Comparison of ENCODE assay signal across 23 cellular contexts in genomic region chr16:74558873-74559272, GRCh38. TPM values are rescaled to one million over a fixed set of nuclear protein-coding genes. Genes with fewer than 3 reads are reported as not detected.
DNase-seq lines count a peak whose midpoint lies in the region; ATAC-seq and TF ChIP-seq lines count a peak whose summit lies in the region.
"Had no signal": no experiment of that assay in that cellular context is flagged by ENCODE, and none has a peak within 500 bp of the region (broad histone marks: within the 10 kb centered on the region; RNA-seq: fewer than 3 reads in every experiment).

No MANE protein-coding gene starts in this region.

- no peaks in the 10 kb centered on the region for H3K27me3 ChIP-seq in CD4-positive, alpha-beta T cell (ENCODE audit: control insufficient read depth, insufficient read depth, low read length)
- H3K27me3 ChIP-seq: cardiac muscle cell, left lung, uterus had no signal

- ATAC-seq in CD4-positive, alpha-beta T cell (ENCODE audit: poor library complexity), result no peak
- ATAC-seq in WTC11 (no peak), GM21423 (IDR thresholded peaks at IDR 0.05; ENCODE audit: unreplicated experiment) (no peak)
- ATAC-seq: GM12878; left lung; stimulated activated naive CD8-positive, alpha-beta T cell treated with anti-CD3 and anti-CD28 coated beads, Interleukin-15, Interleukin-2, amounts not matched to agents 100 U/mL and 50 U/mL, for 24 hours had no signal

- H3K4me3 Mint-ChIP-seq in CD4-positive, alpha-beta T cell, result no peak overlapping the region
- H3K4me3 Mint-ChIP-seq in WTC11, result no peak overlapping the region
- H3K4me3 Mint-ChIP-seq: activated B cell treated with CpG ODN at 0.5 μM for 24 hours; activated naive CD4-positive, alpha-beta T cell treated with anti-CD3 and anti-CD28 coated beads, Interleukin-2, amount 10 ng/mL, durations not matched to agents 7 days and 5 days had no signal

- intact Hi-C loops in CD4-positive, alpha-beta T cell (cut with DNase I, micrococcal nuclease), result no loop called here

- H3K4me1 Mint-ChIP-seq in CD4-positive, alpha-beta T cell (ENCODE audit: low read depth), result peaks cover 78% of the 10 kb centered on the region
- peaks cover 9% of the 10 kb centered on the region for H3K4me1 Mint-ChIP-seq in WTC11

- POLR2A ChIA-PET in CD4-positive, alpha-beta T cell (lab: Charles Lee), result interaction anchor here (0.8 to 1.4 kb wide), 2 partner anchors 10 to 48 kb away, joined by 3 to 5 read pairs; partner anchors contain the start of gene GLG1
- POLR2A ChIA-PET in WTC11 (lab: Charles Lee), result no interaction called here

- H3K9me3 ChIP-seq in CD4-positive, alpha-beta T cell (ENCODE audit: control insufficient read depth, low read length), result no peaks in the 10 kb centered on the region
- H3K9me3 ChIP-seq: left lung, thoracic aorta, uterus had no signal

- H3K9me3 Mint-ChIP-seq in CD4-positive, alpha-beta T cell, result no peaks in the 10 kb centered on the region
- H3K9me3 Mint-ChIP-seq in WTC11, result no peaks in the 10 kb centered on the region
- H3K9me3 Mint-ChIP-seq: activated B cell treated with CpG ODN at 0.5 μM for 24 hours; activated naive CD4-positive, alpha-beta T cell treated with anti-CD3 and anti-CD28 coated beads, Interleukin-2, amount 10 ng/mL, durations not matched to agents 7 days and 5 days had no signal

- H3K27ac ChIP-seq in CD4-positive, alpha-beta T cell (ENCODE audit: low read depth, low read length), result no peak overlapping the region
- H3K27ac ChIP-seq: C4-2B, cardiac muscle cell, GM23248, left lung, thoracic aorta, uterus had no signal

- no peaks in the 10 kb centered on the region for H3K27me3 Mint-ChIP-seq in CD4-positive, alpha-beta T cell
- no peaks in the 10 kb centered on the region for H3K27me3 Mint-ChIP-seq in WTC11 (ENCODE audit: low read depth)
- H3K27me3 Mint-ChIP-seq: activated B cell treated with CpG ODN at 0.5 μM for 24 hours; activated naive CD4-positive, alpha-beta T cell treated with anti-CD3 and anti-CD28 coated beads, Interleukin-2, amount 10 ng/mL, durations not matched to agents 7 days and 5 days had no signal

- CTCF ChIA-PET in CD4-positive, alpha-beta T cell (lab: Charles Lee), result no interaction called here
- CTCF ChIA-PET in WTC11 (lab: Charles Lee), result no interaction called here

- TF ChIP-seq CTCF in CD4-positive, alpha-beta T cell (IDR thresholded peaks at IDR 0.05), result no peak
- no peak for TF ChIP-seq CTCF in WTC11 (IDR thresholded peaks at IDR 0.05)

- peak overlapping the region; percentile 77 for H3K27ac Mint-ChIP-seq in CD4-positive, alpha-beta T cell
- peak overlapping the region; percentile 30 for H3K27ac Mint-ChIP-seq in WTC11
- H3K27ac Mint-ChIP-seq: activated B cell treated with CpG ODN at 0.5 μM for 24 hours; activated naive CD4-positive, alpha-beta T cell treated with anti-CD3 and anti-CD28 coated beads, Interleukin-2, amount 10 ng/mL, durations not matched to agents 7 days and 5 days had no signal

- DNase-seq in A172 (ENCODE audit: low spot score) (peak; percentile 16), WTC11 (ENCODE audit: low spot score) (no peak), glomerular visceral epithelial cell (ENCODE audit: extremely low spot score) (peak; percentile 33), NCI-H2196 treated with DMSO at 0.1 percent for 48 hours (lab: John Stamatoyannopoulos, UW; ENCODE audit: unreplicated experiment) (no peak), NCI-H1436 (lab: John Stamatoyannopoulos, UW) (no peak)
- DNase-seq in CD4-positive, alpha-beta T cell, result no peak
- no peak for DNase-seq in central memory CD4-positive, alpha-beta T cell
- DNase-seq: activated B cell treated with CpG ODN at 0.5 μM for 24 hours; activated CD4-positive, alpha-beta T cell treated with anti-CD3 and anti-CD28 coated beads, Interleukin-2, amount 50 U/mL, for 48 hours; activated naive CD4-positive, alpha-beta T cell treated with anti-CD3 and anti-CD28 coated beads, Interleukin-2, amount 10 ng/mL, durations not matched to agents 7 days and 5 days; anterior cingulate cortex; GM23248; KG1; left lung; NCI-H146; NCI-H510A; stimulated activated naive CD8-positive, alpha-beta T cell treated with anti-CD3 and anti-CD28 coated beads, Interleukin-15, Interleukin-2, amounts not matched to agents 100 U/mL and 50 U/mL, for 24 hours; uterus had no signal

- peaks cover 38% of the 10 kb centered on the region for H3K36me3 Mint-ChIP-seq in CD4-positive, alpha-beta T cell (ENCODE audit: low read depth)
- no peaks in the 10 kb centered on the region; the same call in 1 of the 2 replicates for H3K36me3 Mint-ChIP-seq in WTC11

TF ChIP-seq in WTC11, 78 proteins besides CTCF, POLR2A, EP300 and RAD21:
- TF ChIP-seq TEAD1 (CRISPR knock-in tag; IDR thresholded peaks at IDR 0.05), result no peak
- TF ChIP-seq ZSCAN18 (CRISPR knock-in tag; IDR thresholded peaks at IDR 0.05), result no peak
- no peak for TF ChIP-seq PRRX2 (CRISPR knock-in tag; IDR thresholded peaks at IDR 0.05)
- no peak for TF ChIP-seq TCF7 (CRISPR knock-in tag; IDR thresholded peaks at IDR 0.05; ENCODE audit: low read depth)
- no peak for TF ChIP-seq FOXP1 (CRISPR knock-in tag; IDR thresholded peaks at IDR 0.05; ENCODE audit: borderline replicate concordance)
- TF ChIP-seq RELA (CRISPR knock-in tag; IDR thresholded peaks at IDR 0.05; ENCODE audit: borderline replicate concordance), result no peak

RNA-seq across cellular contexts. Expression of gene GLG1, which starts 48.0 kb away (rescaled TPM):
- 88.7 and 90.7 TPM in 2 replicates for total RNA-seq in A172 (2014; rRNA removed; shearing (Covaris generic))
- 100 to 1,000 TPM; 110 to 114 TPM for total RNA-seq in CD4-positive, alpha-beta T cell
- 156 to 179 TPM (median 171 TPM) in 3 replicates for total RNA-seq in WTC11 (2021)

Comparison
In these comparisons a context has a peak if more than half of its experiments do, and no peak if none do; other contexts are left out.
1. DNase-seq: peak in A172 (single experiment) and glomerular visceral epithelial cell (single experiment); none in CD4-positive, alpha-beta T cell (0 of 10), WTC11 (single experiment), central memory CD4-positive, alpha-beta T cell (single experiment), NCI-H2196 treated with DMSO at 0.1 percent for 48 hours (single experiment) and NCI-H1436 (single experiment).